In genomic region chr14:48575772-48576171, GRCh38 we compare ENCODE assay signal across 16 cellular contexts.
"Had no signal": no experiment of that assay in that cellular context is flagged by ENCODE, and none has a peak within 500 bp of the region (broad histone marks: within the 10 kb centered on the region; RNA-seq: fewer than 3 reads in every experiment).

No MANE protein-coding gene starts in this region.

- H3K4me3 ChIP-seq: breast epithelium, tibial artery, vagina had no signal

- H3K4me1 Mint-ChIP-seq: activated naive CD8-positive, alpha-beta T cell treated with anti-CD3 and anti-CD28 coated beads, Interleukin-2, amount 10 ng/mL, durations not matched to agents 7 days and 5 days; naive thymus-derived CD4-positive, alpha-beta T cell; stimulated activated effector memory CD8-positive, alpha-beta T cell treated with anti-CD3 and anti-CD28 coated beads, Interleukin-12 subunit alpha, Interleukin-12 subunit beta, amount 100 ng/mL, for 72 hours had no signal

- ATAC-seq: activated CD4-positive, CD25-positive, alpha-beta regulatory T cell treated with anti-CD3 and anti-CD28 coated beads, Interleukin-2, amount 50 U/mL, for 24 hours; activated T-cell treated with anti-CD3 and anti-CD28 coated beads, Interleukin-2, amount 50 U/mL, for 72 hours; left colon; naive thymus-derived CD4-positive, alpha-beta T cell; right cardiac atrium; stimulated activated effector memory CD8-positive, alpha-beta T cell treated with anti-CD3 and anti-CD28 coated beads, Interleukin-12 subunit alpha, Interleukin-12 subunit beta, amount 100 ng/mL, for 72 hours had no signal

- H3K4me1 ChIP-seq: breast epithelium, tibial artery, vagina had no signal

- DNase-seq: activated CD4-positive, alpha-beta T cell treated with anti-CD3 and anti-CD28 coated beads, Interleukin-2, amount 50 U/mL, for 4 hours; activated naive CD8-positive, alpha-beta T cell treated with anti-CD3 and anti-CD28 coated beads, Interleukin-2, amount 10 ng/mL, durations not matched to agents 7 days and 5 days; activated T-cell treated with anti-CD3 and anti-CD28 coated beads, Interleukin-2, amount 50 U/mL, for 72 hours; aorta; hypothalamus; left colon; mammary epithelial cell; naive thymus-derived CD4-positive, alpha-beta T cell; posterior cingulate gyrus; right cardiac atrium; small intestine; tibial artery had no signal

- FAIRE-seq: small intestine had no signal

- H3K27ac Mint-ChIP-seq: activated naive CD8-positive, alpha-beta T cell treated with anti-CD3 and anti-CD28 coated beads, Interleukin-2, amount 10 ng/mL, durations not matched to agents 7 days and 5 days; activated T-cell treated with anti-CD3 and anti-CD28 coated beads, Interleukin-2, amount 50 U/mL, for 72 hours; naive thymus-derived CD4-positive, alpha-beta T cell; stimulated activated effector memory CD8-positive, alpha-beta T cell treated with anti-CD3 and anti-CD28 coated beads, Interleukin-12 subunit alpha, Interleukin-12 subunit beta, amount 100 ng/mL, for 72 hours had no signal

- H3K27me3 Mint-ChIP-seq: activated naive CD8-positive, alpha-beta T cell treated with anti-CD3 and anti-CD28 coated beads, Interleukin-2, amount 10 ng/mL, durations not matched to agents 7 days and 5 days; naive thymus-derived CD4-positive, alpha-beta T cell had no signal

- H3K27ac ChIP-seq: breast epithelium, tibial artery, vagina had no signal

- H3K36me3 Mint-ChIP-seq: activated naive CD8-positive, alpha-beta T cell treated with anti-CD3 and anti-CD28 coated beads, Interleukin-2, amount 10 ng/mL, durations not matched to agents 7 days and 5 days; naive thymus-derived CD4-positive, alpha-beta T cell; stimulated activated effector memory CD8-positive, alpha-beta T cell treated with anti-CD3 and anti-CD28 coated beads, Interleukin-12 subunit alpha, Interleukin-12 subunit beta, amount 100 ng/mL, for 72 hours had no signal

- H3K27me3 ChIP-seq: breast epithelium, tibial artery, vagina had no signal

- H3K9me3 ChIP-seq: vagina had no signal

- H3K36me3 ChIP-seq: breast epithelium, tibial artery, vagina had no signal

- H3K4me3 Mint-ChIP-seq: activated naive CD8-positive, alpha-beta T cell treated with anti-CD3 and anti-CD28 coated beads, Interleukin-2, amount 10 ng/mL, durations not matched to agents 7 days and 5 days; activated T-cell treated with anti-CD3 and anti-CD28 coated beads, Interleukin-2, amount 50 U/mL, for 72 hours; naive thymus-derived CD4-positive, alpha-beta T cell; stimulated activated effector memory CD8-positive, alpha-beta T cell treated with anti-CD3 and anti-CD28 coated beads, Interleukin-12 subunit alpha, Interleukin-12 subunit beta, amount 100 ng/mL, for 72 hours had no signal
